In the genomic region with DNA sequence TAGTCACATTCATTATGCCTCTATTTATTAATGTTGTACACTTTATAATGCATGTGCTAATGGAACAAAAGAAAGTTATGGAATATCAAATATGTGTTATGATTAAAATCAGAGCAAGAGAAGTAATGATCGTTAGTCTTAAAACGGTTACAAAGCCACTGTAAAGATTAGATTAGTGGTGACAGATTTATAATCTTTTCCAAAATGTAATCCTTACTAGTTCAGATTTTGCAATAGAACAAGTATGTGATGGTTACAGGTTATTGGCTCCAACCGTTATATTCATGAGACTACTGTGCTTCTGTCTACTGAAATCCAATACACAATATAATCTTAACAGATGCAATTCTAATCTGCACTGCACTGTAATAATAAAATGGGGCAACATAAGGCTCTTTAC, we compare ENCODE assay signal across 1 cellular context.
TF ChIP-seq lines count a peak whose summit lies in the region.

No MANE protein-coding gene starts in this region.

TF ChIP-seq in HEK293, 187 proteins besides CTCF, POLR2A, EP300 and RAD21 (continued from another document and continues in another):
- TF ChIP-seq, protein P1, sequence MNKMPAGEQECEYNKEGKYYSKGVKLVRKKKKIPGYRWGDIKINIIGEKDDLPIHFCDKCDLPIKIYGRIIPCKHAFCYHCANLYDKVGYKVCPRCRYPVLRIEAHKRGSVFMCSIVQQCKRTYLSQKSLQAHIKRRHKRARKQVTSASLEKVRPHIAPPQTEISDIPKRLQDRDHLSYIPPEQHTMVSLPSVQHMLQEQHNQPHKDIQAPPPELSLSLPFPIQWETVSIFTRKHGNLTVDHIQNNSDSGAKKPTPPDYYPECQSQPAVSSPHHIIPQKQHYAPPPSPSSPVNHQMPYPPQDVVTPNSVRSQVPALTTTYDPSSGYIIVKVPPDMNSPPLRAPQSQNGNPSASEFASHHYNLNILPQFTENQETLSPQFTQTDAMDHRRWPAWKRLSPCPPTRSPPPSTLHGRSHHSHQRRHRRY (tag by site-specific recombination; IDR thresholded peaks at IDR 0.05): no peak
- TF ChIP-seq GLIS1 (tag by site-specific recombination; IDR thresholded peaks at IDR 0.05): no peak
- no peak for TF ChIP-seq ZNF707 (tag by site-specific recombination; IDR thresholded peaks at IDR 0.05)
- TF ChIP-seq, protein P2, sequence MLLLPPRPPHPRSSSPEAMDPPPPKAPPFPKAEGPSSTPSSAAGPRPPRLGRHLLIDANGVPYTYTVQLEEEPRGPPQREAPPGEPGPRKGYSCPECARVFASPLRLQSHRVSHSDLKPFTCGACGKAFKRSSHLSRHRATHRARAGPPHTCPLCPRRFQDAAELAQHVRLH (tag by site-specific recombination; IDR thresholded peaks at IDR 0.05): no peak
- no peak for TF ChIP-seq SALL2 (tag by site-specific recombination; IDR thresholded peaks at IDR 0.05; ENCODE audit: borderline replicate concordance)
- TF ChIP-seq, protein P3, sequence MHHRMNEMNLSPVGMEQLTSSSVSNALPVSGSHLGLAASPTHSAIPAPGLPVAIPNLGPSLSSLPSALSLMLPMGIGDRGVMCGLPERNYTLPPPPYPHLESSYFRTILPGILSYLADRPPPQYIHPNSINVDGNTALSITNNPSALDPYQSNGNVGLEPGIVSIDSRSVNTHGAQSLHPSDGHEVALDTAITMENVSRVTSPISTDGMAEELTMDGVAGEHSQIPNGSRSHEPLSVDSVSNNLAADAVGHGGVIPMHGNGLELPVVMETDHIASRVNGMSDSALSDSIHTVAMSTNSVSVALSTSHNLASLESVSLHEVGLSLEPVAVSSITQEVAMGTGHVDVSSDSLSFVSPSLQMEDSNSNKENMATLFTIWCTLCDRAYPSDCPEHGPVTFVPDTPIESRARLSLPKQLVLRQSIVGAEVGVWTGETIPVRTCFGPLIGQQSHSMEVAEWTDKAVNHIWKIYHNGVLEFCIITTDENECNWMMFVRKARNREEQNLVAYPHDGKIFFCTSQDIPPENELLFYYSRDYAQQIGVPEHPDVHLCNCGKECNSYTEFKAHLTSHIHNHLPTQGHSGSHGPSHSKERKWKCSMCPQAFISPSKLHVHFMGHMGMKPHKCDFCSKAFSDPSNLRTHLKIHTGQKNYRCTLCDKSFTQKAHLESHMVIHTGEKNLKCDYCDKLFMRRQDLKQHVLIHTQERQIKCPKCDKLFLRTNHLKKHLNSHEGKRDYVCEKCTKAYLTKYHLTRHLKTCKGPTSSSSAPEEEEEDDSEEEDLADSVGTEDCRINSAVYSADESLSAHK (tag by site-specific recombination; IDR thresholded peaks at IDR 0.05): peak; percentile 56; the same call in 1 of the 2 replicates
- no peak for TF ChIP-seq ZNF777 (tag by site-specific recombination; IDR thresholded peaks at IDR 0.05; ENCODE audit: borderline replicate concordance)
- no peak for TF ChIP-seq EGR2 (tag by site-specific recombination; IDR thresholded peaks at IDR 0.05; ENCODE audit: low read depth)
- TF ChIP-seq, protein P4, sequence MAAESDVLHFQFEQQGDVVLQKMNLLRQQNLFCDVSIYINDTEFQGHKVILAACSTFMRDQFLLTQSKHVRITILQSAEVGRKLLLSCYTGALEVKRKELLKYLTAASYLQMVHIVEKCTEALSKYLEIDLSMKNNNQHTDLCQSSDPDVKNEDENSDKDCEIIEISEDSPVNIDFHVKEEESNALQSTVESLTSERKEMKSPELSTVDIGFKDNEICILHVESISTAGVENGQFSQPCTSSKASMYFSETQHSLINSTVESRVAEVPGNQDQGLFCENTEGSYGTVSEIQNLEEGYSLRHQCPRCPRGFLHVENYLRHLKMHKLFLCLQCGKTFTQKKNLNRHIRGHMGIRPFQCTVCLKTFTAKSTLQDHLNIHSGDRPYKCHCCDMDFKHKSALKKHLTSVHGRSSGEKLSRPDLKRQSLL (tag by site-specific recombination; IDR thresholded peaks at IDR 0.05): no peak
- no peak for TF ChIP-seq ZNF169 (tag by site-specific recombination; IDR thresholded peaks at IDR 0.05)
- no peak for TF ChIP-seq WT1 (tag by site-specific recombination; IDR thresholded peaks at IDR 0.05)
- no peak for TF ChIP-seq ZNF248 (tag by site-specific recombination; IDR thresholded peaks at IDR 0.05)
- TF ChIP-seq, protein P5, sequence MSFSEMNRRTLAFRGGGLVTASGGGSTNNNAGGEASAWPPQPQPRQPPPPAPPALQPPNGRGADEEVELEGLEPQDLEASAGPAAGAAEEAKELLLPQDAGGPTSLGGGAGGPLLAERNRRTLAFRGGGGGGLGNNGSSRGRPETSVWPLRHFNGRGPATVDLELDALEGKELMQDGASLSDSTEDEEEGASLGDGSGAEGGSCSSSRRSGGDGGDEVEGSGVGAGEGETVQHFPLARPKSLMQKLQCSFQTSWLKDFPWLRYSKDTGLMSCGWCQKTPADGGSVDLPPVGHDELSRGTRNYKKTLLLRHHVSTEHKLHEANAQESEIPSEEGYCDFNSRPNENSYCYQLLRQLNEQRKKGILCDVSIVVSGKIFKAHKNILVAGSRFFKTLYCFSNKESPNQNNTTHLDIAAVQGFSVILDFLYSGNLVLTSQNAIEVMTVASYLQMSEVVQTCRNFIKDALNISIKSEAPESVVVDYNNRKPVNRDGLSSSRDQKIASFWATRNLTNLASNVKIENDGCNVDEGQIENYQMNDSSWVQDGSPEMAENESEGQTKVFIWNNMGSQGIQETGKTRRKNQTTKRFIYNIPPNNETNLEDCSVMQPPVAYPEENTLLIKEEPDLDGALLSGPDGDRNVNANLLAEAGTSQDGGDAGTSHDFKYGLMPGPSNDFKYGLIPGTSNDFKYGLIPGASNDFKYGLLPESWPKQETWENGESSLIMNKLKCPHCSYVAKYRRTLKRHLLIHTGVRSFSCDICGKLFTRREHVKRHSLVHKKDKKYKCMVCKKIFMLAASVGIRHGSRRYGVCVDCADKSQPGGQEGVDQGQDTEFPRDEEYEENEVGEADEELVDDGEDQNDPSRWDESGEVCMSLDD (tag by site-specific recombination; IDR thresholded peaks at IDR 0.05): no peak
- TF ChIP-seq ZNF174 (tag by site-specific recombination; IDR thresholded peaks at IDR 0.05): no peak
- TF ChIP-seq YY2 (tag by site-specific recombination; IDR thresholded peaks at IDR 0.05): no peak
- TF ChIP-seq ZNF423 (tag by site-specific recombination; IDR thresholded peaks at IDR 0.05): no peak
- no peak for TF ChIP-seq ZNF184 (tag by site-specific recombination; IDR thresholded peaks at IDR 0.05)
- TF ChIP-seq, protein P6, sequence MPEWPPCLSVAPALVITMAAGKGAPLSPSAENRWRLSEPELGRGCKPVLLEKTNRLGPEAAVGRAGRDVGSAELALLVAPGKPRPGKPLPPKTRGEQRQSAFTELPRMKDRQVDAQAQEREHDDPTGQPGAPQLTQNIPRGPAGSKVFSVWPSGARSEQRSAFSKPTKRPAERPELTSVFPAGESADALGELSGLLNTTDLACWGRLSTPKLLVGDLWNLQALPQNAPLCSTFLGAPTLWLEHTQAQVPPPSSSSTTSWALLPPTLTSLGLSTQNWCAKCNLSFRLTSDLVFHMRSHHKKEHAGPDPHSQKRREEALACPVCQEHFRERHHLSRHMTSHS (tag by site-specific recombination; IDR thresholded peaks at IDR 0.05): no peak
- TF ChIP-seq KLF9 (tag by site-specific recombination; IDR thresholded peaks at IDR 0.05; ENCODE audit: low read depth): no peak
- TF ChIP-seq, protein P7, sequence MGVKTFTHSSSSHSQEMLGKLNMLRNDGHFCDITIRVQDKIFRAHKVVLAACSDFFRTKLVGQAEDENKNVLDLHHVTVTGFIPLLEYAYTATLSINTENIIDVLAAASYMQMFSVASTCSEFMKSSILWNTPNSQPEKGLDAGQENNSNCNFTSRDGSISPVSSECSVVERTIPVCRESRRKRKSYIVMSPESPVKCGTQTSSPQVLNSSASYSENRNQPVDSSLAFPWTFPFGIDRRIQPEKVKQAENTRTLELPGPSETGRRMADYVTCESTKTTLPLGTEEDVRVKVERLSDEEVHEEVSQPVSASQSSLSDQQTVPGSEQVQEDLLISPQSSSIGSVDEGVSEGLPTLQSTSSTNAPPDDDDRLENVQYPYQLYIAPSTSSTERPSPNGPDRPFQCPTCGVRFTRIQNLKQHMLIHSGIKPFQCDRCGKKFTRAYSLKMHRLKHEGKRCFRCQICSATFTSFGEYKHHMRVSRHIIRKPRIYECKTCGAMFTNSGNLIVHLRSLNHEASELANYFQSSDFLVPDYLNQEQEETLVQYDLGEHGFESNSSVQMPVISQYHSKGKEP (tag by site-specific recombination; IDR thresholded peaks at IDR 0.05): peak; percentile 82
- TF ChIP-seq ZIC2 (tag by site-specific recombination; IDR thresholded peaks at IDR 0.05): no peak
- TF ChIP-seq, protein P8, sequence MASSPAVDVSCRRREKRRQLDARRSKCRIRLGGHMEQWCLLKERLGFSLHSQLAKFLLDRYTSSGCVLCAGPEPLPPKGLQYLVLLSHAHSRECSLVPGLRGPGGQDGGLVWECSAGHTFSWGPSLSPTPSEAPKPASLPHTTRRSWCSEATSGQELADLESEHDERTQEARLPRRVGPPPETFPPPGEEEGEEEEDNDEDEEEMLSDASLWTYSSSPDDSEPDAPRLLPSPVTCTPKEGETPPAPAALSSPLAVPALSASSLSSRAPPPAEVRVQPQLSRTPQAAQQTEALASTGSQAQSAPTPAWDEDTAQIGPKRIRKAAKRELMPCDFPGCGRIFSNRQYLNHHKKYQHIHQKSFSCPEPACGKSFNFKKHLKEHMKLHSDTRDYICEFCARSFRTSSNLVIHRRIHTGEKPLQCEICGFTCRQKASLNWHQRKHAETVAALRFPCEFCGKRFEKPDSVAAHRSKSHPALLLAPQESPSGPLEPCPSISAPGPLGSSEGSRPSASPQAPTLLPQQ (tag by site-specific recombination; IDR thresholded peaks at IDR 0.05): 0 out of 2 replicates have a peak, but pooled peaks have one; percentile 18
- no peak for TF ChIP-seq REPIN1 (tag by site-specific recombination; IDR thresholded peaks at IDR 0.05; ENCODE audit: low read depth)
- TF ChIP-seq, protein P9, sequence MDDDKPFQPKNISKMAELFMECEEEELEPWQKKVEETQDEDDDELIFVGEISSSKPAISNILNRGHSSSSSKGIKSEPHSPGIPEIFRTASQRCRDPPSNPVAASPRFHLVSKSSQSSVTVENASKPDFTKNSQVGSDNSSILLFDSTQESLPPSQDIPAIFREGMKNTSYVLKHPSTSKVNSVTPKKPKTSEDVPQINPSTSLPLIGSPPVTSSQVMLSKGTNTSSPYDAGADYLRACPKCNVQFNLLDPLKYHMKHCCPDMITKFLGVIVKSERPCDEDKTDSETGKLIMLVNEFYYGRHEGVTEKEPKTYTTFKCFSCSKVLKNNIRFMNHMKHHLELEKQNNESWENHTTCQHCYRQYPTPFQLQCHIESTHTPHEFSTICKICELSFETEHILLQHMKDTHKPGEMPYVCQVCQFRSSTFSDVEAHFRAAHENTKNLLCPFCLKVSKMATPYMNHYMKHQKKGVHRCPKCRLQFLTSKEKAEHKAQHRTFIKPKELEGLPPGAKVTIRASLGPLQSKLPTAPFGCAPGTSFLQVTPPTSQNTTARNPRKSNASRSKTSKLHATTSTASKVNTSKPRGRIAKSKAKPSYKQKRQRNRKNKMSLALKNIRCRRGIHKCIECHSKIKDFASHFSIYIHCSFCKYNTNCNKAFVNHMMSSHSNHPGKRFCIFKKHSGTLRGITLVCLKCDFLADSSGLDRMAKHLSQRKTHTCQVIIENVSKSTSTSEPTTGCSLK (tag by site-specific recombination; IDR thresholded peaks at IDR 0.05): no peak
- no peak for TF ChIP-seq ZNF549 (tag by site-specific recombination; IDR thresholded peaks at IDR 0.05)
- no peak for TF ChIP-seq MYNN (tag by site-specific recombination; IDR thresholded peaks at IDR 0.05; ENCODE audit: borderline replicate concordance)
- TF ChIP-seq, protein P10, sequence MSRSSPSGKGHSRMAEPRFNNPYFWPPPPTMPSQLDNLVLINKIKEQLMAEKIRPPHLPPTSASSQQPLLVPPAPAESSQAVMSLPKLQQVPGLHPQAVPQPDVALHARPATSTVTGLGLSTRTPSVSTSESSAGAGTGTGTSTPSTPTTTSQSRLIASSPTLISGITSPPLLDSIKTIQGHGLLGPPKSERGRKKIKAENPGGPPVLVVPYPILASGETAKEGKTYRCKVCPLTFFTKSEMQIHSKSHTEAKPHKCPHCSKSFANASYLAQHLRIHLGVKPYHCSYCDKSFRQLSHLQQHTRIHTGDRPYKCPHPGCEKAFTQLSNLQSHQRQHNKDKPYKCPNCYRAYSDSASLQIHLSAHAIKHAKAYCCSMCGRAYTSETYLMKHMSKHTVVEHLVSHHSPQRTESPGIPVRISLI (tag by site-specific recombination; IDR thresholded peaks at IDR 0.05): no peak
- TF ChIP-seq ZNF221 (tag by site-specific recombination; IDR thresholded peaks at IDR 0.05; ENCODE audit: borderline replicate concordance): no peak
- TF ChIP-seq OSR2 (tag by site-specific recombination; IDR thresholded peaks at IDR 0.05): 0 out of 2 replicates have a peak, but pooled peaks have one; percentile 22
- no peak for TF ChIP-seq ZNF514 (tag by site-specific recombination; IDR thresholded peaks at IDR 0.05)
- TF ChIP-seq, protein P11, sequence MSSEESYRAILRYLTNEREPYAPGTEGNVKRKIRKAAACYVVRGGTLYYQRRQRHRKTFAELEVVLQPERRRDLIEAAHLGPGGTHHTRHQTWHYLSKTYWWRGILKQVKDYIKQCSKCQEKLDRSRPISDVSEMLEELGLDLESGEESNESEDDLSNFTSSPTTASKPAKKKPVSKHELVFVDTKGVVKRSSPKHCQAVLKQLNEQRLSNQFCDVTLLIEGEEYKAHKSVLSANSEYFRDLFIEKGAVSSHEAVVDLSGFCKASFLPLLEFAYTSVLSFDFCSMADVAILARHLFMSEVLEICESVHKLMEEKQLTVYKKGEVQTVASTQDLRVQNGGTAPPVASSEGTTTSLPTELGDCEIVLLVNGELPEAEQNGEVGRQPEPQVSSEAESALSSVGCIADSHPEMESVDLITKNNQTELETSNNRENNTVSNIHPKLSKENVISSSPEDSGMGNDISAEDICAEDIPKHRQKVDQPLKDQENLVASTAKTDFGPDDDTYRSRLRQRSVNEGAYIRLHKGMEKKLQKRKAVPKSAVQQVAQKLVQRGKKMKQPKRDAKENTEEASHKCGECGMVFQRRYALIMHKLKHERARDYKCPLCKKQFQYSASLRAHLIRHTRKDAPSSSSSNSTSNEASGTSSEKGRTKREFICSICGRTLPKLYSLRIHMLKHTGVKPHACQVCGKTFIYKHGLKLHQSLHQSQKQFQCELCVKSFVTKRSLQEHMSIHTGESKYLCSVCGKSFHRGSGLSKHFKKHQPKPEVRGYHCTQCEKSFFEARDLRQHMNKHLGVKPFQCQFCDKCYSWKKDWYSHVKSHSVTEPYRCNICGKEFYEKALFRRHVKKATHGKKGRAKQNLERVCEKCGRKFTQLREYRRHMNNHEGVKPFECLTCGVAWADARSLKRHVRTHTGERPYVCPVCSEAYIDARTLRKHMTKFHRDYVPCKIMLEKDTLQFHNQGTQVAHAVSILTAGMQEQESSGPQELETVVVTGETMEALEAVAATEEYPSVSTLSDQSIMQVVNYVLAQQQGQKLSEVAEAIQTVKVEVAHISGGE (tag by site-specific recombination; conservative IDR thresholded peaks at IDR 0.05; ENCODE audit: low read depth): no peak
- no peak for TF ChIP-seq ZNF433 (tag by site-specific recombination; IDR thresholded peaks at IDR 0.05; ENCODE audit: low read depth)
- TF ChIP-seq ZBTB17 (tag by site-specific recombination; IDR thresholded peaks at IDR 0.05): no peak
- no peak for TF ChIP-seq ZNF596 (tag by site-specific recombination; IDR thresholded peaks at IDR 0.05)
- TF ChIP-seq ZNF658 (tag by site-specific recombination; IDR thresholded peaks at IDR 0.05): no peak
- TF ChIP-seq SCRT1 (tag by site-specific recombination; IDR thresholded peaks at IDR 0.05; ENCODE audit: borderline replicate concordance): peak; percentile 62; the same call in 1 of the 2 replicates
- TF ChIP-seq ZNF768 (tag by site-specific recombination; IDR thresholded peaks at IDR 0.05): no peak
- no peak for TF ChIP-seq ZNF561 (tag by site-specific recombination; IDR thresholded peaks at IDR 0.05; ENCODE audit: borderline replicate concordance)
- no peak for TF ChIP-seq ZNF146 (tag by site-specific recombination; IDR thresholded peaks at IDR 0.05)
- TF ChIP-seq BCL11B (tag by site-specific recombination; IDR thresholded peaks at IDR 0.05; ENCODE audit: low read depth): peak; percentile 80
- no peak for TF ChIP-seq ZNF548 (tag by site-specific recombination; IDR thresholded peaks at IDR 0.05)
- TF ChIP-seq KLF16 (tag by site-specific recombination; IDR thresholded peaks at IDR 0.05): no peak
